ENCODE assay signal across 23 cellular contexts in genomic region chr7:453597-454306, GRCh38.
"Had no signal": no experiment of that assay in that cellular context is flagged by ENCODE, and none has a peak within 500 bp of the region (broad histone marks: within the 10 kb centered on the region; RNA-seq: fewer than 3 reads in every experiment).

No MANE protein-coding gene starts in this region.

- ATAC-seq: activated T-cell treated with anti-CD3 and anti-CD28 coated beads, Interleukin-2, amount 50 U/mL, for 72 hours; PC-3; T-cell had no signal

- H3K36me3 ChIP-seq: brain microvascular endothelial cell, cardiac muscle cell had no signal

- DNase-seq: activated CD4-positive, alpha-beta memory T cell treated with anti-CD3 and anti-CD28 coated beads for 36 hours; activated CD4-positive, alpha-beta T cell treated with anti-CD3 and anti-CD28 coated beads, Interleukin-2, amount 10 ng/mL, durations not matched to agents 7 days and 5 days; activated CD4-positive, CD25-positive, alpha-beta regulatory T cell; activated CD8-positive, alpha-beta memory T cell treated with anti-CD3 and anti-CD28 coated beads for 24 hours; activated gamma-delta T cell treated with Interleukin-2 at 50 U/mL for 16 hours; activated naive CD4-positive, alpha-beta T cell treated with anti-CD3 and anti-CD28 coated beads, Interleukin-2, amount 10 ng/mL, durations not matched to agents 7 days and 5 days; activated naive CD8-positive, alpha-beta T cell treated with anti-CD3 and anti-CD28 coated beads for 36 hours; activated T-cell treated with anti-CD3 and anti-CD28 coated beads, Interleukin-2, amount 50 U/mL, for 72 hours; brain microvascular endothelial cell; Karpas-422; MM.1S; NCI-H1105; NCI-H1436; NCI-H187; NCI-H2081; NCI-H510A treated with DMSO at 0.1 percent for 48 hours; NCI-H69; NK-92 treated with Interleukin-12 subunit alpha and Interleukin-12 subunit beta, amount 100 ng/mL, for 24 hours; PC-3; T-cell had no signal

- H3K27me3 ChIP-seq: brain microvascular endothelial cell had no signal

- H3K27ac ChIP-seq: brain microvascular endothelial cell, cardiac muscle cell, SK-N-MC, VCaP had no signal

- H3K4me3 ChIP-seq: cardiac muscle cell, SK-N-MC had no signal
